ENCODE assay signal across 10 cellular contexts in the genomic region with DNA sequence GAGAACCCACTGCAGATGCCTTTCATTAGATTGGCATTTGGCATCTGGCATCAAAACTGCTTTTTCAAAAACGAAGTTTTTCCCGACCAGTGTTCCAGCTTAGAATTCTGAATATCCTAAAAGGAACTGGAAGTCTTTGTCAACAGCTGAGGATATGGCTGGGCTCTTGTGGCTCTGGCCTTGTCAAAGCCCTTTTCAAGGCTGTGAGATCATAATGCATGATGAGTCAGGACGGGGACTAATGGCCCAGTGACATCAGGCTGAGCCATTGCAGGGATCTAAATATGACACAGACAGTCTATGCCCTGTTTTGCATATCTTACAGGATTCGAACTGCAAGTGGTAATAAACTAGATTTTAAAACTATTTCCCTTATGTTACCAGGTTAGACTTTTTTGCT.
A peak's percentile ranks its signal among the peaks of the same experiment; 100 is the strongest.
DNase-seq lines count a peak whose midpoint lies in the region; ATAC-seq and TF ChIP-seq lines count a peak whose summit lies in the region.
"Had no signal": no experiment of that assay in that cellular context is flagged by ENCODE, and none has a peak within 500 bp of the region (broad histone marks: within the 10 kb centered on the region; RNA-seq: fewer than 3 reads in every experiment).

No MANE protein-coding gene starts in this region.

- H3K4me3 ChIP-seq in GM23248 (no peak overlapping the region), astrocyte of the spinal cord (ENCODE audit: low read depth, low read length) (no peak overlapping the region), upper lobe of right lung (no peak overlapping the region)
- H3K4me3 ChIP-seq: heart right ventricle had no signal

- H3K27ac ChIP-seq in GM23248, result no peak overlapping the region
- no peak overlapping the region for H3K27ac ChIP-seq in upper lobe of right lung
- H3K27ac ChIP-seq: heart right ventricle had no signal

- DNase-seq in COLO829 (ENCODE audit: low spot score), result peak; percentile 1
- peak; percentile 79 for DNase-seq in GM23248
- DNase-seq in astrocyte of the spinal cord (ENCODE audit: low read depth, low spot score), result peak; percentile 24
- peak; percentile 78 for DNase-seq in midbrain (lab: John Stamatoyannopoulos, UW)
- DNase-seq in NCI-H2107 (lab: John Stamatoyannopoulos, UW), result no peak
- DNase-seq in upper lobe of right lung, result no peak
- DNase-seq: heart right ventricle; stimulated activated naive B cell treated with anti-CD40 and anti-IgM and Interleukin-4, amounts not matched to agents 10 μg/mL and 1 μg/mL and 100 μg/mL, for 72 hours had no signal

- H3K79me2 ChIP-seq in GM23248 (ENCODE audit: insufficient read depth), result no peaks in the 10 kb centered on the region

- H2AFZ ChIP-seq in GM23248, result peak overlapping the region; percentile 21; the same call in 1 of the 2 replicates

- H3K9me2 ChIP-seq in GM23248 (ENCODE audit: insufficient read depth), result no peaks in the 10 kb centered on the region

- H3K4me2 ChIP-seq in GM23248 (ENCODE audit: unreplicated experiment), result no peak overlapping the region

- H3K27me3 ChIP-seq in GM23248 (replicated peaks; ENCODE audit: insufficient read depth), result 0 out of 2 replicates have a peak, but pooled peaks cover under 1% of the 10 kb centered on the region
- no peaks in the 10 kb centered on the region for H3K27me3 ChIP-seq in upper lobe of right lung
- H3K27me3 ChIP-seq: heart right ventricle had no signal

- H3K9me3 ChIP-seq in GM23248 (ENCODE audit: low read depth) (no peaks in the 10 kb centered on the region), upper lobe of right lung (no peaks in the 10 kb centered on the region)
- H3K9me3 ChIP-seq: heart right ventricle had no signal

- peaks cover 6% of the 10 kb centered on the region; the same call in 1 of the 2 replicates for H3K4me1 ChIP-seq in GM23248 (ENCODE audit: insufficient read depth)
- H3K4me1 ChIP-seq in upper lobe of right lung, result no peaks in the 10 kb centered on the region
- H3K4me1 ChIP-seq: heart right ventricle had no signal

- H3F3A ChIP-seq in GM23248 (ENCODE audit: insufficient read depth), result no peaks in the 10 kb centered on the region

- no peak for ATAC-seq in HG02884 (IDR thresholded peaks at IDR 0.05; ENCODE audit: unreplicated experiment)
- no peak for ATAC-seq in upper lobe of right lung
- ATAC-seq in HG02938 (IDR thresholded peaks at IDR 0.05; ENCODE audit: unreplicated experiment), result no peak

- no peaks in the 10 kb centered on the region for H3K36me3 ChIP-seq in GM23248 (ENCODE audit: low read depth)
- no peaks in the 10 kb centered on the region for H3K36me3 ChIP-seq in upper lobe of right lung
- H3K36me3 ChIP-seq: heart right ventricle had no signal

- intact Hi-C loops in upper lobe of right lung (cut with DNase I), result no loop called here

- in situ Hi-C loops in GM23248 (cut with MboI) (no loop called here), astrocyte of the spinal cord (cut with HindIII; ENCODE audit: low sequenced_read_pairs) (no loop called here)

- TF ChIP-seq CTCF in astrocyte of the spinal cord (IDR thresholded peaks at IDR 0.05; ENCODE audit: low read depth, low read length) (no peak), upper lobe of right lung (IDR thresholded peaks at IDR 0.05) (no peak)

- no peaks in the 10 kb centered on the region for H4K20me1 ChIP-seq in GM23248 (ENCODE audit: insufficient read depth)

- WGBS in GM23248 (ENCODE audit: low coverage in 1 of 2, low lambda C conversion rate in 2 of 2, missing lambda C conversion rate in 2 of 2), 2 experiments, result 3 to 5% methylated on average over 4 of the region's 4 CpGs

- H3K9ac ChIP-seq in GM23248, result no peak overlapping the region

Comparison
In these comparisons a context has a peak if more than half of its experiments do, and no peak if none do; other contexts are left out.
1. DNase-seq: peak in COLO829 (single experiment), GM23248 (single experiment), astrocyte of the spinal cord (single experiment) and midbrain (single experiment); none in NCI-H2107 (single experiment) and upper lobe of right lung (single experiment).